Comparison of ENCODE assay signal across 1 cellular context in genomic region chr1:12587981-12588620, GRCh38.
TF ChIP-seq lines count a peak whose summit lies in the region.

No MANE protein-coding gene starts in this region.

TF ChIP-seq in A549, 52 proteins besides CTCF, POLR2A, EP300 and RAD21 (continued from another document):
- TF ChIP-seq, protein P1, sequence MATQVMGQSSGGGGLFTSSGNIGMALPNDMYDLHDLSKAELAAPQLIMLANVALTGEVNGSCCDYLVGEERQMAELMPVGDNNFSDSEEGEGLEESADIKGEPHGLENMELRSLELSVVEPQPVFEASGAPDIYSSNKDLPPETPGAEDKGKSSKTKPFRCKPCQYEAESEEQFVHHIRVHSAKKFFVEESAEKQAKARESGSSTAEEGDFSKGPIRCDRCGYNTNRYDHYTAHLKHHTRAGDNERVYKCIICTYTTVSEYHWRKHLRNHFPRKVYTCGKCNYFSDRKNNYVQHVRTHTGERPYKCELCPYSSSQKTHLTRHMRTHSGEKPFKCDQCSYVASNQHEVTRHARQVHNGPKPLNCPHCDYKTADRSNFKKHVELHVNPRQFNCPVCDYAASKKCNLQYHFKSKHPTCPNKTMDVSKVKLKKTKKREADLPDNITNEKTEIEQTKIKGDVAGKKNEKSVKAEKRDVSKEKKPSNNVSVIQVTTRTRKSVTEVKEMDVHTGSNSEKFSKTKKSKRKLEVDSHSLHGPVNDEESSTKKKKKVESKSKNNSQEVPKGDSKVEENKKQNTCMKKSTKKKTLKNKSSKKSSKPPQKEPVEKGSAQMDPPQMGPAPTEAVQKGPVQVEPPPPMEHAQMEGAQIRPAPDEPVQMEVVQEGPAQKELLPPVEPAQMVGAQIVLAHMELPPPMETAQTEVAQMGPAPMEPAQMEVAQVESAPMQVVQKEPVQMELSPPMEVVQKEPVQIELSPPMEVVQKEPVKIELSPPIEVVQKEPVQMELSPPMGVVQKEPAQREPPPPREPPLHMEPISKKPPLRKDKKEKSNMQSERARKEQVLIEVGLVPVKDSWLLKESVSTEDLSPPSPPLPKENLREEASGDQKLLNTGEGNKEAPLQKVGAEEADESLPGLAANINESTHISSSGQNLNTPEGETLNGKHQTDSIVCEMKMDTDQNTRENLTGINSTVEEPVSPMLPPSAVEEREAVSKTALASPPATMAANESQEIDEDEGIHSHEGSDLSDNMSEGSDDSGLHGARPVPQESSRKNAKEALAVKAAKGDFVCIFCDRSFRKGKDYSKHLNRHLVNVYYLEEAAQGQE (IDR thresholded peaks at IDR 0.05), result peak; percentile 61
- TF ChIP-seq HOXA7 (CRISPR knock-in tag; IDR thresholded peaks at IDR 0.05), result no peak
- TF ChIP-seq, protein P2, sequence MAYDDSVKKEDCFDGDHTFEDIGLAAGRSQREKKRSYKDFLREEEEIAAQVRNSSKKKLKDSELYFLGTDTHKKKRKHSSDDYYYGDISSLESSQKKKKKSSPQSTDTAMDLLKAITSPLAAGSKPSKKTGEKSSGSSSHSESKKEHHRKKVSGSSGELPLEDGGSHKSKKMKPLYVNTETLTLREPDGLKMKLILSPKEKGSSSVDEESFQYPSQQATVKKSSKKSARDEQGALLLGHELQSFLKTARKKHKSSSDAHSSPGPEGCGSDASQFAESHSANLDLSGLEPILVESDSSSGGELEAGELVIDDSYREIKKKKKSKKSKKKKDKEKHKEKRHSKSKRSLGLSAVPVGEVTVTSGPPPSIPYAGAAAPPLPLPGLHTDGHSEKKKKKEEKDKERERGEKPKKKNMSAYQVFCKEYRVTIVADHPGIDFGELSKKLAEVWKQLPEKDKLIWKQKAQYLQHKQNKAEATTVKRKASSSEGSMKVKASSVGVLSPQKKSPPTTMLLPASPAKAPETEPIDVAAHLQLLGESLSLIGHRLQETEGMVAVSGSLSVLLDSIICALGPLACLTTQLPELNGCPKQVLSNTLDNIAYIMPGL (CRISPR knock-in tag; IDR thresholded peaks at IDR 0.05; ENCODE audit: borderline replicate concordance), result no peak
- no peak for TF ChIP-seq KDM1A (IDR thresholded peaks at IDR 0.05; ENCODE audit: low read depth)
- no peak for TF ChIP-seq PHF8 (IDR thresholded peaks at IDR 0.05; ENCODE audit: borderline replicate concordance, low read depth)
- TF ChIP-seq RFX5 (IDR thresholded peaks at IDR 0.05), result no peak
- TF ChIP-seq ZC3H11A (IDR thresholded peaks at IDR 0.05), result no peak
- TF ChIP-seq ATOH8 (CRISPR knock-in tag; IDR thresholded peaks at IDR 0.05; ENCODE audit: low read depth), result no peak
- TF ChIP-seq ZFP36 (IDR thresholded peaks at IDR 0.05; ENCODE audit: borderline replicate concordance, partially characterized antibody), result no peak
- no peak for TF ChIP-seq NR3C1 (IDR thresholded peaks at IDR 0.05)
- no peak for TF ChIP-seq EHF (CRISPR knock-in tag; IDR thresholded peaks at IDR 0.05)
- TF ChIP-seq FOSB (CRISPR knock-in tag; IDR thresholded peaks at IDR 0.05), result no peak
- TF ChIP-seq RCOR1 (IDR thresholded peaks at IDR 0.05; ENCODE audit: low read depth, low read length), result no peak
- TF ChIP-seq, protein P3, sequence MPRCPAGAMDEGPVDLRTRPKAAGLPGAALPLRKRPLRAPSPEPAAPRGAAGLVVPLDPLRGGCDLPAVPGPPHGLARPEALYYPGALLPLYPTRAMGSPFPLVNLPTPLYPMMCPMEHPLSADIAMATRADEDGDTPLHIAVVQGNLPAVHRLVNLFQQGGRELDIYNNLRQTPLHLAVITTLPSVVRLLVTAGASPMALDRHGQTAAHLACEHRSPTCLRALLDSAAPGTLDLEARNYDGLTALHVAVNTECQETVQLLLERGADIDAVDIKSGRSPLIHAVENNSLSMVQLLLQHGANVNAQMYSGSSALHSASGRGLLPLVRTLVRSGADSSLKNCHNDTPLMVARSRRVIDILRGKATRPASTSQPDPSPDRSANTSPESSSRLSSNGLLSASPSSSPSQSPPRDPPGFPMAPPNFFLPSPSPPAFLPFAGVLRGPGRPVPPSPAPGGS (IDR thresholded peaks at IDR 0.05), result 0 out of 3 replicates have a peak, but pooled peaks have one; percentile 14
- no peak for TF ChIP-seq SREBF2 (IDR thresholded peaks at IDR 0.05)
- TF ChIP-seq CEBPB (IDR thresholded peaks at IDR 0.05), result no peak
- peak; percentile 63 for TF ChIP-seq JUNB (IDR thresholded peaks at IDR 0.05)
- TF ChIP-seq ZNF302 (CRISPR knock-in tag; IDR thresholded peaks at IDR 0.05), result no peak
TF ChIP-seq in A549: peak in this region for 9.
